ENCODE assay signal across 25 cellular contexts in the genomic region with DNA sequence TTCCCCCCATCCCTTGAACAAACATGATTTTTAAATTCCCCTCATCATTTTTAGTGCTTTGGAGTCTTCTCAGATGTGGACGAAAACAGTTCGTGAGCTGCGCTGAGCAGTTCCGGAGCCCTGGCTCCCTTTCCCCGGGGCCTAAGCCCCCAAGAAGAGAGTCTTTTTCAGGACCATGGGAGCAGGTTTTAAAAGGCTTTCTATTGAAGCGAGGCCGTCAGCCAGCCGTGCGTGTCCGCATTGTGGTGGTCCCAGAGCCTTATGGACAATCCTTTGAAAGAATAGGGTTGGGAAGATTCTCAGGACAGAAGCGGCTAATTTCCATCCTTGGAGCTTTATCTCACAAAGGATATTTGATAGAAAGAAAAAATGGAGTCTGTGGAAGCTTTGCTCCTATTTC.
"Had no signal": no experiment of that assay in that cellular context is flagged by ENCODE, and none has a peak within 500 bp of the region (broad histone marks: within the 10 kb centered on the region; RNA-seq: fewer than 3 reads in every experiment).

No MANE protein-coding gene starts in this region.

- H3K36me3 Mint-ChIP-seq: activated CD8-positive, alpha-beta memory T cell treated with anti-CD3 and anti-CD28 coated beads, Interleukin-2, amount 10 ng/mL, durations not matched to agents 7 days and 5 days; activated naive CD4-positive, alpha-beta T cell treated with anti-CD3 and anti-CD28 coated beads, Interleukin-2, amount 50 U/mL, for 24 hours; naive thymus-derived CD4-positive, alpha-beta T cell; T-cell had no signal

- H3K27ac ChIP-seq: brain microvascular endothelial cell, left lung, spleen, tibial nerve, VCaP had no signal

- H3K4me1 ChIP-seq: left lung had no signal

- DNase-seq: activated CD4-positive, alpha-beta T cell treated with anti-CD3 and anti-CD28 coated beads, Interleukin-2, amount 10 ng/mL, durations not matched to agents 7 days and 5 days; activated CD8-positive, alpha-beta memory T cell treated with anti-CD3 and anti-CD28 coated beads, Interleukin-2, amount 10 ng/mL, durations not matched to agents 7 days and 5 days; activated CD8-positive, alpha-beta T cell treated with anti-CD3 and anti-CD28 coated beads for 36 hours; activated gamma-delta T cell; anterior cingulate cortex; brain microvascular endothelial cell; central memory CD4-positive, alpha-beta T cell; foreskin fibroblast; kidney; left lung; naive thymus-derived CD4-positive, alpha-beta T cell; occipital lobe; spleen; stimulated activated CD4-positive, alpha-beta T cell treated with anti-CD3 and anti-CD28 coated beads, Interleukin-4, amount 100 ng/mL, for 24 hours; substantia nigra; T-cell had no signal

- H3K36me3 ChIP-seq: brain microvascular endothelial cell, left lung, spleen, tibial nerve had no signal

- H3K9me3 ChIP-seq: left lung, spleen, tibial nerve had no signal

- H3K9me3 Mint-ChIP-seq: activated CD4-positive, alpha-beta T cell treated with anti-CD3 and anti-CD28 coated beads, Interleukin-2, amount 10 ng/mL, durations not matched to agents 7 days and 5 days; activated CD8-positive, alpha-beta T cell treated with anti-CD3 and anti-CD28 coated beads for 36 hours; activated naive CD4-positive, alpha-beta T cell treated with anti-CD3 and anti-CD28 coated beads, Interleukin-2, amount 50 U/mL, for 24 hours; activated T-helper 1 cell treated with anti-CD3 and anti-CD28 coated beads, Interleukin-12 subunit alpha, Interleukin-12 subunit beta, Interleukin-2, Interleukin-4 antibody, amounts not matched to agents 30 ng/mL and 10 ng/mL and 1 ng/mL, durations not matched to agents 14 hours and 24 hours and 36 hours; stimulated activated naive CD8-positive, alpha-beta T cell treated with anti-CD3 and anti-CD28 coated beads, Interleukin-15, Interleukin-2, amounts not matched to agents 100 ng/mL and 50 ng/mL, for 24 hours; T-helper 2 cell treated with Interferon-gamma antibody and Interleukin-4, amounts not matched to agents 5 μg/mL and 100 μg/mL, for 36 hours had no signal

- H3K4me3 Mint-ChIP-seq: activated CD4-positive, alpha-beta T cell treated with anti-CD3 and anti-CD28 coated beads, Interleukin-2, amount 10 ng/mL, durations not matched to agents 7 days and 5 days; activated CD8-positive, alpha-beta memory T cell treated with anti-CD3 and anti-CD28 coated beads, Interleukin-2, amount 10 ng/mL, durations not matched to agents 7 days and 5 days; activated CD8-positive, alpha-beta T cell treated with anti-CD3 and anti-CD28 coated beads for 36 hours; activated naive CD4-positive, alpha-beta T cell treated with anti-CD3 and anti-CD28 coated beads, Interleukin-2, amount 50 U/mL, for 24 hours; activated T-helper 1 cell treated with anti-CD3 and anti-CD28 coated beads, Interleukin-12 subunit alpha, Interleukin-12 subunit beta, Interleukin-2, Interleukin-4 antibody, amounts not matched to agents 30 ng/mL and 10 ng/mL and 1 ng/mL, durations not matched to agents 14 hours and 24 hours and 36 hours; naive thymus-derived CD4-positive, alpha-beta T cell; stimulated activated naive CD8-positive, alpha-beta T cell treated with anti-CD3 and anti-CD28 coated beads, Interleukin-15, Interleukin-2, amounts not matched to agents 100 ng/mL and 50 ng/mL, for 24 hours; T-cell; T-helper 2 cell treated with Interferon-gamma antibody and Interleukin-4, amounts not matched to agents 5 μg/mL and 100 μg/mL, for 36 hours had no signal

- H3K27me3 ChIP-seq: brain microvascular endothelial cell had no signal

- H3K27me3 Mint-ChIP-seq: activated CD4-positive, alpha-beta T cell treated with anti-CD3 and anti-CD28 coated beads, Interleukin-2, amount 10 ng/mL, durations not matched to agents 7 days and 5 days; activated CD8-positive, alpha-beta memory T cell treated with anti-CD3 and anti-CD28 coated beads, Interleukin-2, amount 10 ng/mL, durations not matched to agents 7 days and 5 days had no signal

- ATAC-seq: activated CD4-positive, CD25-positive, alpha-beta regulatory T cell treated with anti-CD3 and anti-CD28 coated beads, Interleukin-2, amount 50 U/mL, for 24 hours; activated CD8-positive, alpha-beta memory T cell treated with anti-CD3 and anti-CD28 coated beads, Interleukin-2, amount 10 ng/mL, durations not matched to agents 7 days and 5 days; activated CD8-positive, alpha-beta T cell treated with anti-CD3 and anti-CD28 coated beads for 36 hours; left lung; naive thymus-derived CD4-positive, alpha-beta T cell; SK-N-SH treated with all-trans-retinoic acid at 6 μM for 48 hours; T-cell had no signal

- H3K4me3 ChIP-seq: left lung, lung, spleen, tibial nerve had no signal

- H3K27ac Mint-ChIP-seq: activated CD4-positive, alpha-beta T cell treated with anti-CD3 and anti-CD28 coated beads, Interleukin-2, amount 10 ng/mL, durations not matched to agents 7 days and 5 days; activated CD8-positive, alpha-beta memory T cell treated with anti-CD3 and anti-CD28 coated beads, Interleukin-2, amount 10 ng/mL, durations not matched to agents 7 days and 5 days; activated CD8-positive, alpha-beta T cell treated with anti-CD3 and anti-CD28 coated beads for 36 hours; activated naive CD4-positive, alpha-beta T cell treated with anti-CD3 and anti-CD28 coated beads, Interleukin-2, amount 50 U/mL, for 24 hours; activated T-helper 1 cell treated with anti-CD3 and anti-CD28 coated beads, Interleukin-12 subunit alpha, Interleukin-12 subunit beta, Interleukin-2, Interleukin-4 antibody, amounts not matched to agents 30 ng/mL and 10 ng/mL and 1 ng/mL, durations not matched to agents 14 hours and 24 hours and 36 hours; naive thymus-derived CD4-positive, alpha-beta T cell; stimulated activated naive CD8-positive, alpha-beta T cell treated with anti-CD3 and anti-CD28 coated beads, Interleukin-15, Interleukin-2, amounts not matched to agents 100 ng/mL and 50 ng/mL, for 24 hours; T-cell; T-helper 2 cell treated with Interferon-gamma antibody and Interleukin-4, amounts not matched to agents 5 μg/mL and 100 μg/mL, for 36 hours had no signal

- H3K4me1 Mint-ChIP-seq: activated CD4-positive, alpha-beta T cell treated with anti-CD3 and anti-CD28 coated beads, Interleukin-2, amount 10 ng/mL, durations not matched to agents 7 days and 5 days; activated CD8-positive, alpha-beta memory T cell treated with anti-CD3 and anti-CD28 coated beads, Interleukin-2, amount 10 ng/mL, durations not matched to agents 7 days and 5 days; activated naive CD4-positive, alpha-beta T cell treated with anti-CD3 and anti-CD28 coated beads, Interleukin-2, amount 50 U/mL, for 24 hours; naive thymus-derived CD4-positive, alpha-beta T cell had no signal
